1 cellular context compared by ENCODE assay signal in the genomic region with DNA sequence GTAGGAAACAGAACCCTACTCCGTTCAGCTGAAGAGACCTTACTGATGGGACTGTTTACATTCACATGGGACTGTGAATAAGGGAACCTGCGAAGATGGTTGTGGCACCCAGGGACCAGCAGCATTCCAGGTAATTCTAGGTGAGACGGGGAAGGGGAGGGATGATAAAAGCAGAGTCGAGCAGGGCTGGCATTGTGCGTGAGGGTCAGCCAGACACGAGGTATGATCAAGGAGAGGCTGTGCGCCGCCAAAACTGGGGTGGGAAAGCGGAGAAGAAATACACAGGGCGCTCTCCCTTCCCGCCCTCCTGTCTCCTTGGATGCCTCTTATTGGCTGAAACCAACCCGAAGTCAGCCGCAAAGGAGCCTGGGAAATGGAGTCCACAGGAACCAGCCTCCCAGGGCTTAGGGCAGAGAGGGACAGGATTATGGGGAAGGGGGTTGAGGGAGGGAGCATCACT.
TF ChIP-seq lines count a peak whose summit lies in the region.

No MANE protein-coding gene starts in this region.

TF ChIP-seq in HepG2, 621 proteins besides CTCF, POLR2A, EP300 and RAD21 (continued from another document and continues in another):
- TF ChIP-seq, protein P1, sequence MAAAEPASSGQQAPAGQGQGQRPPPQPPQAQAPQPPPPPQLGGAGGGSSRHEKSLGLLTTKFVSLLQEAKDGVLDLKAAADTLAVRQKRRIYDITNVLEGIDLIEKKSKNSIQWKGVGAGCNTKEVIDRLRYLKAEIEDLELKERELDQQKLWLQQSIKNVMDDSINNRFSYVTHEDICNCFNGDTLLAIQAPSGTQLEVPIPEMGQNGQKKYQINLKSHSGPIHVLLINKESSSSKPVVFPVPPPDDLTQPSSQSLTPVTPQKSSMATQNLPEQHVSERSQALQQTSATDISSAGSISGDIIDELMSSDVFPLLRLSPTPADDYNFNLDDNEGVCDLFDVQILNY (CRISPR knock-in tag; conservative IDR thresholded peaks at IDR 0.05), result peak; percentile 78; the same call in 1 of the 2 replicates
- TF ChIP-seq MXI1 (IDR thresholded peaks at IDR 0.05; ENCODE audit: borderline replicate concordance, low read depth, low read length) (no peak), HNRNPH1 (optimal IDR thresholded peaks at IDR 0.05; ENCODE audit: low read depth, low read length) (no peak), ZNF709 (CRISPR knock-in tag; IDR thresholded peaks at IDR 0.05) (no peak), THAP11 (CRISPR knock-in tag; IDR thresholded peaks at IDR 0.05) (peak; percentile 97), ELF3 (CRISPR knock-in tag; IDR thresholded peaks at IDR 0.05) (no peak), ETV6 (CRISPR knock-in tag; conservative IDR thresholded peaks at IDR 0.05) (no peak), TSC22D2 (CRISPR knock-in tag; IDR thresholded peaks at IDR 0.05; ENCODE audit: borderline replicate concordance) (no peak), BCL6 (CRISPR knock-in tag; IDR thresholded peaks at IDR 0.05) (no peak), UBTF (CRISPR knock-in tag; IDR thresholded peaks at IDR 0.05) (no peak), ELF1 (CRISPR knock-in tag; IDR thresholded peaks at IDR 0.05) (no peak), FOXC1 (CRISPR knock-in tag; IDR thresholded peaks at IDR 0.05; ENCODE audit: borderline replicate concordance) (no peak), NCOR1 (IDR thresholded peaks at IDR 0.05; ENCODE audit: borderline replicate concordance, low read length) (no peak), NFYB (CRISPR knock-in tag; IDR thresholded peaks at IDR 0.05) (peak; percentile 83), FOXJ3 (CRISPR knock-in tag; IDR thresholded peaks at IDR 0.05; ENCODE audit: borderline replicate concordance) (no peak), ZNF282 (IDR thresholded peaks at IDR 0.05; ENCODE audit: partially characterized antibody) (no peak), RBAK (CRISPR knock-in tag; IDR thresholded peaks at IDR 0.05) (no peak), SNRNP70 (IDR thresholded peaks at IDR 0.05; ENCODE audit: low read depth, low read length) (no peak), RORA (CRISPR knock-in tag; IDR thresholded peaks at IDR 0.05) (no peak), MNT (IDR thresholded peaks at IDR 0.05) (no peak), MAFK (conservative IDR thresholded peaks at IDR 0.05 in 1 of 2, IDR thresholded peaks at IDR 0.05 in 1 of 2; ENCODE audit: low read length in 2 of 2) (no peak), NFKB2 (CRISPR knock-in tag; IDR thresholded peaks at IDR 0.05; ENCODE audit: borderline replicate concordance) (0 out of 2 replicates have a peak, but pooled peaks have one; percentile 34), ATRX (CRISPR knock-in tag; IDR thresholded peaks at IDR 0.05; ENCODE audit: borderline replicate concordance) (no peak), HNF4A (CRISPR knock-in tag; IDR thresholded peaks at IDR 0.05) (no peak), SMYD3 (CRISPR knock-in tag; IDR thresholded peaks at IDR 0.05) (no peak), TFDP2 (CRISPR knock-in tag; IDR thresholded peaks at IDR 0.05) (peak; percentile 90), RAD51 (IDR thresholded peaks at IDR 0.05; ENCODE audit: borderline replicate concordance) (no peak), SRSF1 (optimal IDR thresholded peaks at IDR 0.05; ENCODE audit: low read depth, low read length) (no peak), ZBTB26 (CRISPR knock-in tag; IDR thresholded peaks at IDR 0.05; ENCODE audit: borderline replicate concordance) (no peak), SALL1 (CRISPR knock-in tag; IDR thresholded peaks at IDR 0.05) (peak; percentile 25; the same call in 1 of the 2 replicates), TFDP1 (CRISPR knock-in tag; IDR thresholded peaks at IDR 0.05; ENCODE audit: borderline replicate concordance) (peak; percentile 79; the same call in 1 of the 2 replicates), KDM5B (CRISPR knock-in tag; IDR thresholded peaks at IDR 0.05; ENCODE audit: borderline replicate concordance) (peak; percentile 75; the same call in 1 of the 2 replicates), HIVEP1 (CRISPR knock-in tag; IDR thresholded peaks at IDR 0.05) (peak; percentile 57; the same call in 1 of the 2 replicates), MED1 (CRISPR knock-in tag; IDR thresholded peaks at IDR 0.05) (0 out of 2 replicates have a peak, but pooled peaks have one; percentile 13), MBNL3 (CRISPR knock-in tag; conservative IDR thresholded peaks at IDR 0.05) (no peak), ZNF335 (CRISPR knock-in tag; IDR thresholded peaks at IDR 0.05) (no peak), SP2 (CRISPR knock-in tag; IDR thresholded peaks at IDR 0.05) (peak; percentile 73), GATA4 (IDR thresholded peaks at IDR 0.05; ENCODE audit: borderline replicate concordance, low read depth) (no peak), ZNF331 (CRISPR knock-in tag; IDR thresholded peaks at IDR 0.05) (no peak), GPN1 (CRISPR knock-in tag; IDR thresholded peaks at IDR 0.05; ENCODE audit: borderline replicate concordance) (no peak), SMC3 (IDR thresholded peaks at IDR 0.05; ENCODE audit: low read length) (no peak), POLR2G (IDR thresholded peaks at IDR 0.05; ENCODE audit: low read depth, low read length) (no peak), NFIC (IDR thresholded peaks at IDR 0.05; ENCODE audit: low read length) (no peak), ZNF24 (IDR thresholded peaks at IDR 0.05) (no peak), ZNF3 (CRISPR knock-in tag; IDR thresholded peaks at IDR 0.05) (no peak), ZNF878 (CRISPR knock-in tag; IDR thresholded peaks at IDR 0.05) (0 out of 2 replicates have a peak, but pooled peaks have one; percentile 37), SUZ12 (IDR thresholded peaks at IDR 0.05; ENCODE audit: low read depth, low read length) (peak; percentile 68), ZNF180 (CRISPR knock-in tag; IDR thresholded peaks at IDR 0.05; ENCODE audit: borderline replicate concordance, low read depth) (no peak), RELA (CRISPR knock-in tag; IDR thresholded peaks at IDR 0.05) (no peak), SNAI1 (CRISPR knock-in tag; IDR thresholded peaks at IDR 0.05; ENCODE audit: borderline replicate concordance) (no peak), ZNF703 (CRISPR knock-in tag; IDR thresholded peaks at IDR 0.05; ENCODE audit: borderline replicate concordance) (no peak)
- TF ChIP-seq, protein P2, sequence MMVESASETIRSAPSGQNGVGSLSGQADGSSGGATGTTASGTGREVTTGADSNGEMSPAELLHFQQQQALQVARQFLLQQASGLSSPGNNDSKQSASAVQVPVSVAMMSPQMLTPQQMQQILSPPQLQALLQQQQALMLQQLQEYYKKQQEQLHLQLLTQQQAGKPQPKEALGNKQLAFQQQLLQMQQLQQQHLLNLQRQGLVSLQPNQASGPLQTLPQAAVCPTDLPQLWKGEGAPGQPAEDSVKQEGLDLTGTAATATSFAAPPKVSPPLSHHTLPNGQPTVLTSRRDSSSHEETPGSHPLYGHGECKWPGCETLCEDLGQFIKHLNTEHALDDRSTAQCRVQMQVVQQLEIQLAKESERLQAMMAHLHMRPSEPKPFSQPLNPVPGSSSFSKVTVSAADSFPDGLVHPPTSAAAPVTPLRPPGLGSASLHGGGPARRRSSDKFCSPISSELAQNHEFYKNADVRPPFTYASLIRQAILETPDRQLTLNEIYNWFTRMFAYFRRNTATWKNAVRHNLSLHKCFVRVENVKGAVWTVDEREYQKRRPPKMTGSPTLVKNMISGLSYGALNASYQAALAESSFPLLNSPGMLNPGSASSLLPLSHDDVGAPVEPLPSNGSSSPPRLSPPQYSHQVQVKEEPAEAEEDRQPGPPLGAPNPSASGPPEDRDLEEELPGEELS (CRISPR knock-in tag; IDR thresholded peaks at IDR 0.05), result 0 out of 2 replicates have a peak, but pooled peaks have one; percentile 30
- TF ChIP-seq, protein P3, sequence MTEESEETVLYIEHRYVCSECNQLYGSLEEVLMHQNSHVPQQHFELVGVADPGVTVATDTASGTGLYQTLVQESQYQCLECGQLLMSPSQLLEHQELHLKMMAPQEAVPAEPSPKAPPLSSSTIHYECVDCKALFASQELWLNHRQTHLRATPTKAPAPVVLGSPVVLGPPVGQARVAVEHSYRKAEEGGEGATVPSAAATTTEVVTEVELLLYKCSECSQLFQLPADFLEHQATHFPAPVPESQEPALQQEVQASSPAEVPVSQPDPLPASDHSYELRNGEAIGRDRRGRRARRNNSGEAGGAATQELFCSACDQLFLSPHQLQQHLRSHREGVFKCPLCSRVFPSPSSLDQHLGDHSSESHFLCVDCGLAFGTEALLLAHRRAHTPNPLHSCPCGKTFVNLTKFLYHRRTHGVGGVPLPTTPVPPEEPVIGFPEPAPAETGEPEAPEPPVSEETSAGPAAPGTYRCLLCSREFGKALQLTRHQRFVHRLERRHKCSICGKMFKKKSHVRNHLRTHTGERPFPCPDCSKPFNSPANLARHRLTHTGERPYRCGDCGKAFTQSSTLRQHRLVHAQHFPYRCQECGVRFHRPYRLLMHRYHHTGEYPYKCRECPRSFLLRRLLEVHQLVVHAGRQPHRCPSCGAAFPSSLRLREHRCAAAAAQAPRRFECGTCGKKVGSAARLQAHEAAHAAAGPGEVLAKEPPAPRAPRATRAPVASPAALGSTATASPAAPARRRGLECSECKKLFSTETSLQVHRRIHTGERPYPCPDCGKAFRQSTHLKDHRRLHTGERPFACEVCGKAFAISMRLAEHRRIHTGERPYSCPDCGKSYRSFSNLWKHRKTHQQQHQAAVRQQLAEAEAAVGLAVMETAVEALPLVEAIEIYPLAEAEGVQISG (CRISPR knock-in tag; IDR thresholded peaks at IDR 0.05), result peak; percentile 73
- TF ChIP-seq, protein P4, sequence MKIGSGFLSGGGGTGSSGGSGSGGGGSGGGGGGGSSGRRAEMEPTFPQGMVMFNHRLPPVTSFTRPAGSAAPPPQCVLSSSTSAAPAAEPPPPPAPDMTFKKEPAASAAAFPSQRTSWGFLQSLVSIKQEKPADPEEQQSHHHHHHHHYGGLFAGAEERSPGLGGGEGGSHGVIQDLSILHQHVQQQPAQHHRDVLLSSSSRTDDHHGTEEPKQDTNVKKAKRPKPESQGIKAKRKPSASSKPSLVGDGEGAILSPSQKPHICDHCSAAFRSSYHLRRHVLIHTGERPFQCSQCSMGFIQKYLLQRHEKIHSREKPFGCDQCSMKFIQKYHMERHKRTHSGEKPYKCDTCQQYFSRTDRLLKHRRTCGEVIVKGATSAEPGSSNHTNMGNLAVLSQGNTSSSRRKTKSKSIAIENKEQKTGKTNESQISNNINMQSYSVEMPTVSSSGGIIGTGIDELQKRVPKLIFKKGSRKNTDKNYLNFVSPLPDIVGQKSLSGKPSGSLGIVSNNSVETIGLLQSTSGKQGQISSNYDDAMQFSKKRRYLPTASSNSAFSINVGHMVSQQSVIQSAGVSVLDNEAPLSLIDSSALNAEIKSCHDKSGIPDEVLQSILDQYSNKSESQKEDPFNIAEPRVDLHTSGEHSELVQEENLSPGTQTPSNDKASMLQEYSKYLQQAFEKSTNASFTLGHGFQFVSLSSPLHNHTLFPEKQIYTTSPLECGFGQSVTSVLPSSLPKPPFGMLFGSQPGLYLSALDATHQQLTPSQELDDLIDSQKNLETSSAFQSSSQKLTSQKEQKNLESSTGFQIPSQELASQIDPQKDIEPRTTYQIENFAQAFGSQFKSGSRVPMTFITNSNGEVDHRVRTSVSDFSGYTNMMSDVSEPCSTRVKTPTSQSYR (CRISPR knock-in tag; IDR thresholded peaks at IDR 0.05; ENCODE audit: borderline replicate concordance), result no peak
